In genomic region chr9:87614402-87614801, GRCh38 we compare ENCODE assay signal across 1 cellular context.
TF ChIP-seq lines count a peak whose summit lies in the region.

No MANE protein-coding gene starts in this region.

TF ChIP-seq in HepG2, 621 proteins besides CTCF, POLR2A, EP300 and RAD21 (continued from another document):
- TF ChIP-seq MYNN (CRISPR knock-in tag; IDR thresholded peaks at IDR 0.05; ENCODE audit: low read depth) (no peak), ZNF350 (CRISPR knock-in tag; IDR thresholded peaks at IDR 0.05; ENCODE audit: borderline replicate concordance, low read depth) (no peak), XRCC5 (optimal IDR thresholded peaks at IDR 0.05; ENCODE audit: low read length) (no peak), FOXA1 (IDR thresholded peaks at IDR 0.05) (no peak), FOXA1 (CRISPR knock-in tag; IDR thresholded peaks at IDR 0.05) (no peak), TSC22D2 (CRISPR knock-in tag; IDR thresholded peaks at IDR 0.05; ENCODE audit: borderline replicate concordance) (no peak), NFYC (CRISPR knock-in tag; IDR thresholded peaks at IDR 0.05) (no peak), ZNF644 (CRISPR knock-in tag; IDR thresholded peaks at IDR 0.05; ENCODE audit: low read depth) (no peak), CHD4 (IDR thresholded peaks at IDR 0.05; ENCODE audit: borderline replicate concordance, low read length) (no peak)
- TF ChIP-seq, protein P1, sequence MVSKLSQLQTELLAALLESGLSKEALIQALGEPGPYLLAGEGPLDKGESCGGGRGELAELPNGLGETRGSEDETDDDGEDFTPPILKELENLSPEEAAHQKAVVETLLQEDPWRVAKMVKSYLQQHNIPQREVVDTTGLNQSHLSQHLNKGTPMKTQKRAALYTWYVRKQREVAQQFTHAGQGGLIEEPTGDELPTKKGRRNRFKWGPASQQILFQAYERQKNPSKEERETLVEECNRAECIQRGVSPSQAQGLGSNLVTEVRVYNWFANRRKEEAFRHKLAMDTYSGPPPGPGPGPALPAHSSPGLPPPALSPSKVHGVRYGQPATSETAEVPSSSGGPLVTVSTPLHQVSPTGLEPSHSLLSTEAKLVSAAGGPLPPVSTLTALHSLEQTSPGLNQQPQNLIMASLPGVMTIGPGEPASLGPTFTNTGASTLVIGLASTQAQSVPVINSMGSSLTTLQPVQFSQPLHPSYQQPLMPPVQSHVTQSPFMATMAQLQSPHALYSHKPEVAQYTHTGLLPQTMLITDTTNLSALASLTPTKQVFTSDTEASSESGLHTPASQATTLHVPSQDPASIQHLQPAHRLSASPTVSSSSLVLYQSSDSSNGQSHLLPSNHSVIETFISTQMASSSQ (IDR thresholded peaks at IDR 0.05; ENCODE audit: low read depth) = no peak
- TF ChIP-seq, protein P1 (CRISPR knock-in tag; IDR thresholded peaks at IDR 0.05; ENCODE audit: borderline replicate concordance) = no peak
TF ChIP-seq in HepG2: peak in this region for 0.
